Comparison of ENCODE assay signal across 9 cellular contexts in the genomic region with DNA sequence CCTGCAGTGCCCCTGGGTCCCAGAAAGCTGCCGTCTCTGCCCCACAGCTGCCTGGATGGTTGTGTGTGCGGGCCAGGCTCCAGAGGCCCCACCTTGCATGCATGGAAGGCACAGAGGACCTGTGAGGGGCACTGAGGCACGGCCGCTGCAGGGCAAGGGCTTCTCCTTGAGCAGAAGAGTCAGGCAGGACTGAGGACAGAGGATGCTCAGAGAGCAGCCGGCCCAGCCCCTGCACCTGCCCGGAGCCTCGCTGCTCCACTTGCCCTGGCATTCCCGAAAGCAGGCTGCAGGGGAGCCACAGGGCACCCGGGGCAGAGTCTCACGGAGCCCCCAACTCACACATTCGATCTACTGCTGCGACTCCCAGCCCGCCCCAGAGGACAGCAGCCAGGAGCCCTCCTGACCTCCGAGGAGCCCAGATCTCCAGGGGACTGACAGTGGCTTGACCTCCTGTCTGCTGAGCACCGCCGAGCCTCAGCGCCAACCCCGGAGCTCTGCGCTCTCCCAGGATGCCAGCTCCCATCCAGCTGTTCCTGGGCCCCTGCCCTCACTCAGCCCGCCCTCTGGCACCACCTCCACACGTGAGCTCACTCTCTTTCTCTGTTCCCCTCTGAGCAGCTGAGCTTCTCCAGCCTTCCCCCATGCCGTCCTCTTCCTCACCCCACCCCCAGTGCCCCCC.
A peak's percentile ranks its signal among the peaks of the same experiment; 100 is the strongest.
DNase-seq lines count a peak whose midpoint lies in the region.
"Had no signal": no experiment of that assay in that cellular context is flagged by ENCODE, and none has a peak within 500 bp of the region (broad histone marks: within the 10 kb centered on the region; RNA-seq: fewer than 3 reads in every experiment).

No MANE protein-coding gene starts in this region.

- no peak overlapping the region for H3K4me3 ChIP-seq in MG63
- H3K4me3 ChIP-seq: PC-9 had no signal

- no peaks in the 10 kb centered on the region for H3K36me3 ChIP-seq in MG63

- peak; percentile 8 for DNase-seq in NCI-H1694 (lab: John Stamatoyannopoulos, UW)
- DNase-seq in NCI-H1694 treated with DMSO at 0.1 percent for 48 hours (lab: John Stamatoyannopoulos, UW) = no peak
- peak; percentile 35 for DNase-seq in 8988T
- DNase-seq in MG63 = peak; percentile 26
- DNase-seq in myocyte (ENCODE audit: low read depth) = peak; percentile 31
- no peak for DNase-seq in GF-D8 (lab: John Stamatoyannopoulos, UW)
- DNase-seq in dedifferentiated amniotic fluid mesenchymal stem cell (ENCODE audit: extremely low spot score) = no peak
- no peak for DNase-seq in activated CD4-positive, alpha-beta T cell treated with anti-CD3 and anti-CD28 coated beads, Interleukin-2, amount 50 U/mL, for 4 hours

- no peaks in the 10 kb centered on the region for H3K9me3 ChIP-seq in MG63

- no peaks in the 10 kb centered on the region for H3K27me3 ChIP-seq in MG63

Comparison
In these comparisons a context has a peak if more than half of its experiments do, and no peak if none do; other contexts are left out.
1. DNase-seq: peak in NCI-H1694 (single experiment), 8988T (single experiment), MG63 (single experiment) and myocyte (single experiment); none in NCI-H1694 treated with DMSO at 0.1 percent for 48 hours (single experiment), GF-D8 (single experiment), dedifferentiated amniotic fluid mesenchymal stem cell (single experiment) and activated CD4-positive, alpha-beta T cell treated with anti-CD3 and anti-CD28 coated beads, Interleukin-2, amount 50 U/mL, for 4 hours (0 of 2).